In genomic region chr17:69596141-69596540, GRCh38 we compare ENCODE assay signal across 36 cellular contexts.
"Had no signal": no experiment of that assay in that cellular context is flagged by ENCODE, and none has a peak within 500 bp of the region (broad histone marks: within the 10 kb centered on the region; RNA-seq: fewer than 3 reads in every experiment).

No MANE protein-coding gene starts in this region.

- H3K27me3 Mint-ChIP-seq: activated CD4-positive, alpha-beta T cell treated with anti-CD3 and anti-CD28 coated beads for 36 hours; activated naive CD8-positive, alpha-beta T cell treated with anti-CD3 and anti-CD28 coated beads, Interleukin-2, amount 50 U/mL, for 24 hours had no signal

- H3K36me3 Mint-ChIP-seq: activated CD4-positive, alpha-beta memory T cell treated with anti-CD3 and anti-CD28 coated beads for 36 hours; activated CD8-positive, alpha-beta memory T cell treated with anti-CD3 and anti-CD28 coated beads, Interleukin-2, amount 10 ng/mL, durations not matched to agents 7 days and 5 days; activated naive CD4-positive, alpha-beta T cell treated with anti-CD3 and anti-CD28 coated beads, Interleukin-2, amount 50 U/mL, for 24 hours; activated naive CD8-positive, alpha-beta T cell treated with anti-CD3 and anti-CD28 coated beads for 36 hours had no signal

- H3K9me3 Mint-ChIP-seq: activated CD4-positive, alpha-beta memory T cell treated with anti-CD3 and anti-CD28 coated beads for 36 hours; activated CD4-positive, alpha-beta T cell treated with anti-CD3 and anti-CD28 coated beads, Interleukin-2, amount 10 ng/mL, durations not matched to agents 24 days and 14 days; activated naive CD4-positive, alpha-beta T cell treated with anti-CD3 and anti-CD28 coated beads for 36 hours; activated naive CD4-positive, alpha-beta T cell treated with anti-CD3 and anti-CD28 coated beads, Interleukin-2, amount 50 U/mL, for 24 hours; activated naive CD8-positive, alpha-beta T cell treated with anti-CD3 and anti-CD28 coated beads for 36 hours; activated naive CD8-positive, alpha-beta T cell treated with anti-CD3 and anti-CD28 coated beads, Interleukin-2, amount 50 U/mL, for 24 hours; activated T-helper 1 cell treated with anti-CD3 and anti-CD28 coated beads, Interleukin-12 subunit alpha, Interleukin-12 subunit beta, Interleukin-2, Interleukin-4 antibody, amounts not matched to agents 30 ng/mL and 10 ng/mL and 1 ng/mL, durations not matched to agents 14 hours and 24 hours and 36 hours; activated T-helper 2 cell treated with anti-CD3 and anti-CD28 coated beads, Interferon-gamma antibody, Interleukin-2, Interleukin-4, amounts not matched to agents 10 μg/mL and 5 μg/mL and 100 μg/mL, durations not matched to agents 14 hours and 24 hours and 36 hours; effector memory CD8-positive, alpha-beta T cell; T-helper 2 cell treated with Interferon-gamma antibody and Interleukin-4, amounts not matched to agents 5 μg/mL and 100 μg/mL, for 36 hours had no signal

- DNase-seq: activated CD4-positive, alpha-beta memory T cell treated with anti-CD3 and anti-CD28 coated beads for 36 hours; activated CD4-positive, alpha-beta T cell treated with anti-CD3 and anti-CD28 coated beads for 36 hours; activated CD4-positive, alpha-beta T cell treated with anti-CD3 and anti-CD28 coated beads, Interleukin-2, amount 10 ng/mL, durations not matched to agents 24 days and 14 days; activated CD4-positive, CD25-positive, alpha-beta regulatory T cell; activated CD4-positive, CD25-positive, alpha-beta regulatory T cell treated with anti-CD3 and anti-CD28 coated beads, Interleukin-2, amount 50 U/mL, for 72 hours; activated CD8-positive, alpha-beta memory T cell treated with anti-CD3 and anti-CD28 coated beads, Interleukin-2, amount 10 ng/mL, durations not matched to agents 7 days and 5 days; activated CD8-positive, alpha-beta memory T cell treated with anti-CD3 and anti-CD28 coated beads, Interleukin-2, amount 50 U/mL, for 4 hours; activated CD8-positive, alpha-beta T cell treated with anti-CD3 and anti-CD28 coated beads, Interleukin-2, amount 10 ng/mL, durations not matched to agents 7 days and 5 days; activated effector memory CD4-positive, alpha-beta T cell treated with anti-CD3 and anti-CD28 coated beads, Interleukin-2, amount 50 U/mL, for 16 hours; activated naive CD4-positive, alpha-beta T cell treated with anti-CD3 and anti-CD28 coated beads for 36 hours; activated naive CD8-positive, alpha-beta T cell treated with anti-CD3 and anti-CD28 coated beads for 36 hours; activated naive CD8-positive, alpha-beta T cell treated with anti-CD3 and anti-CD28 coated beads, Interleukin-2, amount 50 U/mL, for 24 hours; activated T-cell treated with anti-CD3 and anti-CD28 coated beads, Interleukin-2, amount 50 U/mL, for 1 hour; activated T-cell treated with anti-CD3 and anti-CD28 coated beads, Interleukin-2, amount 50 U/mL, for 48 hours; adrenal gland; amygdala; aorta; body of pancreas; caudate nucleus; cortex of kidney; dermis blood vessel endothelial cell; effector CD4-positive, alpha-beta T cell; effector memory CD8-positive, alpha-beta T cell; esophagus squamous epithelium; foreskin melanocyte; T-helper 1 cell; T-helper 17 cell; T1000 had no signal

- H3K4me1 Mint-ChIP-seq: activated CD4-positive, alpha-beta T cell treated with anti-CD3 and anti-CD28 coated beads for 36 hours; activated CD8-positive, alpha-beta memory T cell treated with anti-CD3 and anti-CD28 coated beads, Interleukin-2, amount 10 ng/mL, durations not matched to agents 7 days and 5 days; activated naive CD4-positive, alpha-beta T cell treated with anti-CD3 and anti-CD28 coated beads, Interleukin-2, amount 50 U/mL, for 24 hours; activated naive CD8-positive, alpha-beta T cell treated with anti-CD3 and anti-CD28 coated beads for 36 hours; activated naive CD8-positive, alpha-beta T cell treated with anti-CD3 and anti-CD28 coated beads, Interleukin-2, amount 50 U/mL, for 24 hours; T-helper 17 cell had no signal

- H3K27me3 ChIP-seq: adrenal gland, body of pancreas, esophagus squamous epithelium, gastroesophageal sphincter had no signal

- H3K9me3 ChIP-seq: adrenal gland, body of pancreas, esophagus squamous epithelium, gastroesophageal sphincter had no signal

- H3K4me1 ChIP-seq: adrenal gland, body of pancreas, esophagus squamous epithelium, gastroesophageal sphincter had no signal

- H3K4me3 Mint-ChIP-seq: activated CD4-positive, alpha-beta memory T cell treated with anti-CD3 and anti-CD28 coated beads for 36 hours; activated CD4-positive, alpha-beta T cell treated with anti-CD3 and anti-CD28 coated beads for 36 hours; activated CD4-positive, alpha-beta T cell treated with anti-CD3 and anti-CD28 coated beads, Interleukin-2, amount 10 ng/mL, durations not matched to agents 24 days and 14 days; activated CD8-positive, alpha-beta memory T cell treated with anti-CD3 and anti-CD28 coated beads, Interleukin-2, amount 10 ng/mL, durations not matched to agents 7 days and 5 days; activated CD8-positive, alpha-beta T cell treated with anti-CD3 and anti-CD28 coated beads, Interleukin-2, amount 10 ng/mL, durations not matched to agents 7 days and 5 days; activated naive CD4-positive, alpha-beta T cell treated with anti-CD3 and anti-CD28 coated beads for 36 hours; activated naive CD4-positive, alpha-beta T cell treated with anti-CD3 and anti-CD28 coated beads, Interleukin-2, amount 50 U/mL, for 24 hours; activated naive CD8-positive, alpha-beta T cell treated with anti-CD3 and anti-CD28 coated beads for 36 hours; activated naive CD8-positive, alpha-beta T cell treated with anti-CD3 and anti-CD28 coated beads, Interleukin-2, amount 50 U/mL, for 24 hours; activated T-helper 1 cell treated with anti-CD3 and anti-CD28 coated beads, Interleukin-12 subunit alpha, Interleukin-12 subunit beta, Interleukin-2, Interleukin-4 antibody, amounts not matched to agents 30 ng/mL and 10 ng/mL and 1 ng/mL, durations not matched to agents 14 hours and 24 hours and 36 hours; effector memory CD8-positive, alpha-beta T cell; T-helper 17 cell; T-helper 2 cell treated with Interferon-gamma antibody and Interleukin-4, amounts not matched to agents 5 μg/mL and 100 μg/mL, for 36 hours had no signal

- H3K27ac ChIP-seq: adrenal gland, body of pancreas, epithelial cell of prostate, esophagus squamous epithelium, gastroesophageal sphincter had no signal

- FAIRE-seq: colon, endothelial cell of umbilical vein had no signal

- H3K4me3 ChIP-seq: adrenal gland, body of pancreas, esophagus squamous epithelium, gastroesophageal sphincter had no signal

- H3K27ac Mint-ChIP-seq: activated CD4-positive, alpha-beta memory T cell treated with anti-CD3 and anti-CD28 coated beads for 36 hours; activated CD4-positive, alpha-beta T cell treated with anti-CD3 and anti-CD28 coated beads for 36 hours; activated CD4-positive, alpha-beta T cell treated with anti-CD3 and anti-CD28 coated beads, Interleukin-2, amount 10 ng/mL, durations not matched to agents 24 days and 14 days; activated CD8-positive, alpha-beta memory T cell treated with anti-CD3 and anti-CD28 coated beads, Interleukin-2, amount 10 ng/mL, durations not matched to agents 7 days and 5 days; activated CD8-positive, alpha-beta T cell treated with anti-CD3 and anti-CD28 coated beads, Interleukin-2, amount 10 ng/mL, durations not matched to agents 7 days and 5 days; activated naive CD4-positive, alpha-beta T cell treated with anti-CD3 and anti-CD28 coated beads for 36 hours; activated naive CD4-positive, alpha-beta T cell treated with anti-CD3 and anti-CD28 coated beads, Interleukin-2, amount 50 U/mL, for 24 hours; activated naive CD8-positive, alpha-beta T cell treated with anti-CD3 and anti-CD28 coated beads for 36 hours; activated naive CD8-positive, alpha-beta T cell treated with anti-CD3 and anti-CD28 coated beads, Interleukin-2, amount 50 U/mL, for 24 hours; activated T-helper 1 cell treated with anti-CD3 and anti-CD28 coated beads, Interleukin-12 subunit alpha, Interleukin-12 subunit beta, Interleukin-2, Interleukin-4 antibody, amounts not matched to agents 30 ng/mL and 10 ng/mL and 1 ng/mL, durations not matched to agents 14 hours and 24 hours and 36 hours; activated T-helper 2 cell treated with anti-CD3 and anti-CD28 coated beads, Interferon-gamma antibody, Interleukin-2, Interleukin-4, amounts not matched to agents 10 μg/mL and 5 μg/mL and 100 μg/mL, durations not matched to agents 14 hours and 24 hours and 36 hours; effector memory CD8-positive, alpha-beta T cell; T-helper 17 cell; T-helper 2 cell treated with Interferon-gamma antibody and Interleukin-4, amounts not matched to agents 5 μg/mL and 100 μg/mL, for 36 hours had no signal

- ATAC-seq: activated CD4-positive, alpha-beta T cell treated with anti-CD3 and anti-CD28 coated beads for 36 hours; activated CD8-positive, alpha-beta memory T cell treated with anti-CD3 and anti-CD28 coated beads, Interleukin-2, amount 10 ng/mL, durations not matched to agents 7 days and 5 days; activated CD8-positive, alpha-beta T cell treated with anti-CD3 and anti-CD28 coated beads, Interleukin-2, amount 10 ng/mL, durations not matched to agents 7 days and 5 days; activated naive CD8-positive, alpha-beta T cell treated with anti-CD3 and anti-CD28 coated beads, Interleukin-2, amount 50 U/mL, for 24 hours; body of pancreas; effector memory CD8-positive, alpha-beta T cell; gastroesophageal sphincter; T-helper 17 cell had no signal

- H3K36me3 ChIP-seq: adrenal gland, esophagus squamous epithelium, gastroesophageal sphincter had no signal
